9 cellular contexts compared by ENCODE assay signal in genomic region chr11:2314525-2315394, GRCh38. TPM values are rescaled to one million over a fixed set of nuclear protein-coding genes. Genes with fewer than 3 reads are reported as not detected.
DNase-seq lines count a peak whose midpoint lies in the region; ATAC-seq and TF ChIP-seq lines count a peak whose summit lies in the region.
"Had no signal": no experiment of that assay in that cellular context is flagged by ENCODE, and none has a peak within 500 bp of the region (broad histone marks: within the 10 kb centered on the region; RNA-seq: fewer than 3 reads in every experiment).

No MANE protein-coding gene starts in this region.

- H3K27ac ChIP-seq in right lobe of liver (peak overlapping the region in 1 of 3 donors; percentile 24), testis (peak overlapping the region; percentile 80 to 82)

- H3K36me3 Mint-ChIP-seq in brain = peaks cover 11% of the 10 kb centered on the region
- H3K36me3 Mint-ChIP-seq in activated T-helper 2 cell treated with anti-CD3 and anti-CD28 coated beads, Interferon-gamma antibody, Interleukin-2, Interleukin-4, amounts not matched to agents 10 μg/mL and 5 μg/mL and 100 μg/mL, durations not matched to agents 14 hours and 24 hours and 36 hours (ENCODE audit: low read depth) = no peaks in the 10 kb centered on the region

- H3K9me3 ChIP-seq in right lobe of liver (no peaks in the 10 kb centered on the region), testis (no peaks in the 10 kb centered on the region)

- H3K4me1 ChIP-seq in right lobe of liver = peaks cover 0 to 9% (median 0%) of the 10 kb centered on the region in 4 donors
- peaks cover 17% of the 10 kb centered on the region for H3K4me1 ChIP-seq in testis

- intact Hi-C loops in right lobe of liver (cut with DNase I) = no loop called here
- intact Hi-C loops in testis (cut with DNase I; ENCODE audit: low total_unique reads) = no loop called here
- intact Hi-C loops in activated T-helper 2 cell treated with anti-CD3 and anti-CD28 coated beads, Interferon-gamma antibody, Interleukin-2, Interleukin-4, amounts not matched to agents 10 μg/mL and 5 μg/mL and 100 μg/mL, durations not matched to agents 14 hours and 24 hours and 36 hours (cut with micrococcal nuclease) = no loop called here

- peak overlapping the region; percentile 66 to 94 (median 90) for H3K27ac Mint-ChIP-seq in brain
- H3K27ac Mint-ChIP-seq in activated T-helper 2 cell treated with anti-CD3 and anti-CD28 coated beads, Interferon-gamma antibody, Interleukin-2, Interleukin-4, amounts not matched to agents 10 μg/mL and 5 μg/mL and 100 μg/mL, durations not matched to agents 14 hours and 24 hours and 36 hours = no peak overlapping the region

- peaks cover 8% of the 10 kb centered on the region for H3K4me1 Mint-ChIP-seq in brain
- H3K4me1 Mint-ChIP-seq in activated T-helper 2 cell treated with anti-CD3 and anti-CD28 coated beads, Interferon-gamma antibody, Interleukin-2, Interleukin-4, amounts not matched to agents 10 μg/mL and 5 μg/mL and 100 μg/mL, durations not matched to agents 14 hours and 24 hours and 36 hours (ENCODE audit: low read depth) = no peaks in the 10 kb centered on the region

- 0% methylated on average over 1 of the region's 16 CpGs for WGBS in right lobe of liver (ENCODE audit: insufficient coverage, low coverage, low lambda C conversion rate, missing lambda C conversion rate)
- 40 to 44% methylated on average over 11 to 16 of the region's 16 CpGs for WGBS in testis, 2 donors

- no peaks in the 10 kb centered on the region for H3K36me3 ChIP-seq in right lobe of liver
- no peaks in the 10 kb centered on the region for H3K36me3 ChIP-seq in testis (ENCODE audit: low read depth, missing control alignments)

- no peak overlapping the region for H3K4me3 Mint-ChIP-seq in brain
- H3K4me3 Mint-ChIP-seq in activated T-helper 2 cell treated with anti-CD3 and anti-CD28 coated beads, Interferon-gamma antibody, Interleukin-2, Interleukin-4, amounts not matched to agents 10 μg/mL and 5 μg/mL and 100 μg/mL, durations not matched to agents 14 hours and 24 hours and 36 hours (ENCODE audit: low read depth) = no peak overlapping the region

- DNase-seq in NCI-H1436 (lab: John Stamatoyannopoulos, UW) (peak; percentile 13), NCI-H1436 treated with DMSO at 0.1 percent for 48 hours (lab: John Stamatoyannopoulos, UW) (no peak), right lobe of liver (peak; percentile 68 to 90 (median 79)), testis (peak; percentile 95)
- DNase-seq in activated T-helper 2 cell treated with anti-CD3 and anti-CD28 coated beads, Interferon-gamma antibody, Interleukin-2, Interleukin-4, amounts not matched to agents 10 μg/mL and 5 μg/mL and 100 μg/mL, durations not matched to agents 14 hours and 24 hours and 36 hours (ENCODE audit: low spot score) = no peak

- H3K27me3 ChIP-seq in right lobe of liver (no peaks in the 10 kb centered on the region), testis (no peaks in the 10 kb centered on the region)

- ATAC-seq in right lobe of liver (peak; percentile 60 to 80 (median 76)), HG03135 (IDR thresholded peaks at IDR 0.05; ENCODE audit: unreplicated experiment) (no peak), GM19452 (IDR thresholded peaks at IDR 0.05; ENCODE audit: unreplicated experiment) (no peak)

- H3K4me3 ChIP-seq in right lobe of liver (no peak overlapping the region), testis (no peak overlapping the region)

- no peaks in the 10 kb centered on the region for H3K27me3 Mint-ChIP-seq in brain
- no peaks in the 10 kb centered on the region for H3K27me3 Mint-ChIP-seq in activated T-helper 2 cell treated with anti-CD3 and anti-CD28 coated beads, Interferon-gamma antibody, Interleukin-2, Interleukin-4, amounts not matched to agents 10 μg/mL and 5 μg/mL and 100 μg/mL, durations not matched to agents 14 hours and 24 hours and 36 hours (ENCODE audit: low read depth)

- peaks cover 2 to 10% (median 6%) of the 10 kb centered on the region in 5 experiments for H3K9me3 Mint-ChIP-seq in brain
- H3K9me3 Mint-ChIP-seq in activated T-helper 2 cell treated with anti-CD3 and anti-CD28 coated beads, Interferon-gamma antibody, Interleukin-2, Interleukin-4, amounts not matched to agents 10 μg/mL and 5 μg/mL and 100 μg/mL, durations not matched to agents 14 hours and 24 hours and 36 hours = no peaks in the 10 kb centered on the region

- no peak for TF ChIP-seq POLR2A in right lobe of liver (IDR thresholded peaks at IDR 0.05)
- TF ChIP-seq POLR2A in testis (IDR thresholded peaks at IDR 0.05) = no peak

- TF ChIP-seq CTCF in brain (conservative IDR thresholded peaks at IDR 0.05) (no peak), right lobe of liver (IDR thresholded peaks at IDR 0.05) (no peak), testis (IDR thresholded peaks at IDR 0.05) (no peak)

RNA-seq across cellular contexts. Expression of gene TSPAN32, which starts 12.9 kb away (rescaled TPM):
- polyA plus RNA-seq in brain (ENCODE audit: insufficient read depth, low read depth, low replicate concordance) (not detected), testis (ENCODE audit: insufficient read depth, low read depth, low replicate concordance) (1.5 TPM)
- total RNA-seq in right lobe of liver (1 to 10 TPM in 1 of 6 experiments, under 1 TPM in 3, not detected in 2; 0.24 to 1.2 (median 0.63) TPM), testis (1 to 10 TPM; 1.0 to 1.1 TPM)
- total RNA-seq in activated T-helper 2 cell treated with anti-CD3 and anti-CD28 coated beads, Interferon-gamma antibody, Interleukin-2, Interleukin-4, amounts not matched to agents 10 μg/mL and 5 μg/mL and 100 μg/mL, durations not matched to agents 14 hours and 24 hours and 36 hours = 4.6 and 4.8 TPM in 2 replicates
- total RNA-seq: H1 had no signal
- polyA plus RNA-seq: H1 had no signal

RNA-seq across cellular contexts. Expression of gene C11orf21, which starts 13.0 kb away (rescaled TPM):
- polyA plus RNA-seq in brain (ENCODE audit: insufficient read depth, low read depth, low replicate concordance) = not detected
- under 1 TPM; 0.25 to 0.51 (median 0.39) TPM for total RNA-seq in right lobe of liver
- total RNA-seq in testis = under 1 TPM; 0.12 to 0.47 TPM
- 0.88 TPM for polyA plus RNA-seq in testis (ENCODE audit: insufficient read depth, low read depth, low replicate concordance)
- total RNA-seq in activated T-helper 2 cell treated with anti-CD3 and anti-CD28 coated beads, Interferon-gamma antibody, Interleukin-2, Interleukin-4, amounts not matched to agents 10 μg/mL and 5 μg/mL and 100 μg/mL, durations not matched to agents 14 hours and 24 hours and 36 hours = 3.1 and 3.4 TPM in 2 replicates
- total RNA-seq: H1 had no signal
- polyA plus RNA-seq: H1 had no signal

RNA-seq across cellular contexts. Expression of gene ASCL2, which starts 44.4 kb away (rescaled TPM):
- polyA plus RNA-seq in brain (ENCODE audit: insufficient read depth, low read depth, low replicate concordance) (6.5 TPM), testis (ENCODE audit: insufficient read depth, low read depth, low replicate concordance) (1.3 TPM)
- total RNA-seq in right lobe of liver (under 1 TPM; 0.42 to 0.81 (median 0.64) TPM), testis (1 to 10 TPM; 4.8 to 5.8 TPM)
- 0.23 and 0.25 TPM in 2 replicates for total RNA-seq in activated T-helper 2 cell treated with anti-CD3 and anti-CD28 coated beads, Interferon-gamma antibody, Interleukin-2, Interleukin-4, amounts not matched to agents 10 μg/mL and 5 μg/mL and 100 μg/mL, durations not matched to agents 14 hours and 24 hours and 36 hours

Comparison
In these comparisons a context has a peak if more than half of its experiments do, and no peak if none do; other contexts are left out.
1. DNase-seq: peak in NCI-H1436 (single experiment), right lobe of liver (3 of 3) and testis (single experiment); none in NCI-H1436 treated with DMSO at 0.1 percent for 48 hours (single experiment) and activated T-helper 2 cell treated with anti-CD3 and anti-CD28 coated beads, Interferon-gamma antibody, Interleukin-2, Interleukin-4, amounts not matched to agents 10 μg/mL and 5 μg/mL and 100 μg/mL, durations not matched to agents 14 hours and 24 hours and 36 hours (single experiment).
2. ATAC-seq: peak in right lobe of liver (4 of 4); none in HG03135 (single experiment) and GM19452 (single experiment).